Comparison of ENCODE assay signal across 8 cellular contexts in the genomic region with DNA sequence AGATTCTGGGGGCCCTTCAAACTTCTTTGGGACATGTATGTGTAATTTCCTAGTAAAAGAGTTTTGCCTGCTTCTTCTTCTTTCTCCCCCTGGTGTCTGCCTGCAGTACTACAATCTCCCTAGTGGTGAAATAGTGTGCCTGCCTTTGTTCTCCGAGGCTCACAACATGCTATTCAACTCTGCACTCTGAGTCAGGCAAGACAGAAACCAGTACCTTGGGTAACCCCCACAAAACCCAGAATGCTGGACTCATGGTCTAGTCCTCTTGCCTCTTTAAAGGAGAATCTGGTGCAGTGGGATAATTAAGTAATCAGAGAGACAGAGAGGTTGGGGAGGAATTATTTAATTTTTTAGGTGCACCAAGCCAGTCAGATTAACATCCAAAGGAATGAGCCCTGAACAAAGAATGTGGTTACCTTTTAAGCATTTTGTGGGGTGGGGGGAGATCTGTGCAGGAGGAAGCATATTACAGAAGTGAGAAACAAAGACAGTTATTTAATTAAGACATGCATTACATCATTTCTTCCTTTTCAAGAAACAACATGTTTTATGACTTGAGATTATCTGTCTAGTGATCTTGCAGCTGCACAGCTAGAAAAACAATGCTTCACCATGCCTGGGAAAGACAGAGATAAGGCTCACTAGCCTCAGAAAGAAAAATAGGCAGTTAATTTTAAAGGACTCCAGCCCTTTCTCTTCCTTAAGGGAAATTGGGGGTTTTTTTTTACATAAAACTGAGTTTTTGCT. TPM values are rescaled to one million over a fixed set of nuclear protein-coding genes. Genes with fewer than 3 reads are reported as not detected.
DNase-seq lines count a peak whose midpoint lies in the region; TF ChIP-seq lines count a peak whose summit lies in the region.

No MANE protein-coding gene starts in this region.

- peak; percentile 71 to 77 for TF ChIP-seq RAD21 in liver (IDR thresholded peaks at IDR 0.05)

- WGBS in liver = 9% methylated on average over 1 of the region's 1 CpG

- CTCF ChIA-PET in HEK293 (lab: Yijun Ruan, JAX) = interaction anchor here (0.6 to 2.4 kb wide), 8 partner anchors 9 to 1241 kb away, joined by 3 to 16 read pairs (median 3); a partner anchor contains a TSS

- DNase-seq in DMS 273 (lab: John Stamatoyannopoulos, UW; ENCODE audit: unreplicated experiment) (peak; percentile 63), DMS 273 treated with DMSO at 0.1 percent for 48 hours (lab: John Stamatoyannopoulos, UW) (no peak), NAMALWA (ENCODE audit: low spot score) (peak; percentile 81), cardiac fibroblast (ENCODE audit: low read depth in 2 of 2) (peak; percentile 67 to 68)
- peak; percentile 5 to 12 for DNase-seq in stimulated activated CD8-positive, alpha-beta memory T cell treated with anti-CD3 and anti-CD28 coated beads, Interleukin-2, amount 100 ng/mL, for 1 hour (ENCODE audit: low read depth in 2 of 2)

- H3K9me3 ChIP-seq in HEK293 (ENCODE audit: control insufficient read depth, insufficient read depth, low read depth, low read length) (no peaks in the 10 kb centered on the region), liver (ENCODE audit: control insufficient read depth in 4 of 4, low read length in 3 of 4) (no peaks in the 10 kb centered on the region)

- no peak for TF ChIP-seq CTCF in HEK293 (tag by site-specific recombination; IDR thresholded peaks at IDR 0.05)
- peak; percentile 73 for TF ChIP-seq CTCF in VCaP (conservative IDR thresholded peaks at IDR 0.05)
- peak; percentile 94 for TF ChIP-seq CTCF in cardiac fibroblast (IDR thresholded peaks at IDR 0.05; ENCODE audit: low read depth, low read length)
- peak; percentile 97 for TF ChIP-seq CTCF in liver (IDR thresholded peaks at IDR 0.05; ENCODE audit: low read depth, low read length, missing input control)

- POLR2A ChIA-PET in HEK293 (lab: Yijun Ruan, JAX) = no interaction called here

- H3K27ac ChIP-seq in HEK293 (ENCODE audit: extremely low read depth, low read depth, low read length) = peak overlapping the region; percentile 56; the same call in 1 of the 2 replicates
- no peak overlapping the region for H3K27ac ChIP-seq in VCaP
- H3K27ac ChIP-seq in liver (ENCODE audit: low read depth in 1 of 2, low read length in 2 of 2) = no peak overlapping the region

- H3K27me3 ChIP-seq in liver (ENCODE audit: control insufficient read depth in 4 of 4, insufficient read depth in 4 of 4, low read length in 3 of 4) = peaks cover 0 to 3% (median 0%) of the 10 kb centered on the region in 4 donors

- H3K4me3 ChIP-seq in HEK293 (ENCODE audit: low read depth, low read length) = no peak overlapping the region
- no peak overlapping the region for H3K4me3 ChIP-seq in cardiac fibroblast (replicated peaks in 1 of 2; ENCODE audit: low read depth in 2 of 2, low read length in 2 of 2)
- H3K4me3 ChIP-seq in liver (ENCODE audit: low read depth in 1 of 3, low read length in 3 of 3) = no peak overlapping the region

- no peak overlapping the region for H3K9ac ChIP-seq in liver (ENCODE audit: low read depth in 1 of 2, low read length in 2 of 2)

- no peaks in the 10 kb centered on the region for H3K36me3 ChIP-seq in HEK293 (ENCODE audit: control insufficient read depth in 2 of 2, insufficient read depth in 1 of 2, low read length in 2 of 2)
- no peaks in the 10 kb centered on the region for H3K36me3 ChIP-seq in liver (ENCODE audit: control insufficient read depth in 4 of 4, insufficient read depth in 3 of 4, low read depth in 1 of 4, low read length in 3 of 4)

- H3K4me1 ChIP-seq in HEK293 (ENCODE audit: control insufficient read depth, insufficient read depth, low read length) (no peaks in the 10 kb centered on the region), liver (ENCODE audit: control insufficient read depth in 4 of 4, insufficient read depth in 4 of 4, low read length in 3 of 4) (no peaks in the 10 kb centered on the region)

TF ChIP-seq in HEK293, 187 proteins besides CTCF, POLR2A, EP300 and RAD21:
- TF ChIP-seq ZNF335 (tag by site-specific recombination; conservative IDR thresholded peaks at IDR 0.05) (no peak), TRIM28 (IDR thresholded peaks at IDR 0.05; ENCODE audit: borderline replicate concordance, low read length) (peak; percentile 39; the same call in 1 of the 2 replicates), ZNF654 (tag by site-specific recombination; IDR thresholded peaks at IDR 0.05; ENCODE audit: low read depth) (peak; percentile 14; the same call in 1 of the 2 replicates)

TF ChIP-seq in liver, 16 proteins besides CTCF, POLR2A, EP300 and RAD21:
- TF ChIP-seq, protein P1, sequence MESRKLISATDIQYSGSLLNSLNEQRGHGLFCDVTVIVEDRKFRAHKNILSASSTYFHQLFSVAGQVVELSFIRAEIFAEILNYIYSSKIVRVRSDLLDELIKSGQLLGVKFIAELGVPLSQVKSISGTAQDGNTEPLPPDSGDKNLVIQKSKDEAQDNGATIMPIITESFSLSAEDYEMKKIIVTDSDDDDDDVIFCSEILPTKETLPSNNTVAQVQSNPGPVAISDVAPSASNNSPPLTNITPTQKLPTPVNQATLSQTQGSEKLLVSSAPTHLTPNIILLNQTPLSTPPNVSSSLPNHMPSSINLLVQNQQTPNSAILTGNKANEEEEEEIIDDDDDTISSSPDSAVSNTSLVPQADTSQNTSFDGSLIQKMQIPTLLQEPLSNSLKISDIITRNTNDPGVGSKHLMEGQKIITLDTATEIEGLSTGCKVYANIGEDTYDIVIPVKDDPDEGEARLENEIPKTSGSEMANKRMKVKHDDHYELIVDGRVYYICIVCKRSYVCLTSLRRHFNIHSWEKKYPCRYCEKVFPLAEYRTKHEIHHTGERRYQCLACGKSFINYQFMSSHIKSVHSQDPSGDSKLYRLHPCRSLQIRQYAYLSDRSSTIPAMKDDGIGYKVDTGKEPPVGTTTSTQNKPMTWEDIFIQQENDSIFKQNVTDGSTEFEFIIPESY (IDR thresholded peaks at IDR 0.05) = no peak
- no peak for TF ChIP-seq GABPA (IDR thresholded peaks at IDR 0.05 in 1 of 2, conservative IDR thresholded peaks at IDR 0.05 in 1 of 2)
- no peak for TF ChIP-seq NR2F2 (IDR thresholded peaks at IDR 0.05)
- TF ChIP-seq SP1 (IDR thresholded peaks at IDR 0.05) = no peak
- no peak for TF ChIP-seq TAF1 (conservative IDR thresholded peaks at IDR 0.05)
- TF ChIP-seq, protein P2, sequence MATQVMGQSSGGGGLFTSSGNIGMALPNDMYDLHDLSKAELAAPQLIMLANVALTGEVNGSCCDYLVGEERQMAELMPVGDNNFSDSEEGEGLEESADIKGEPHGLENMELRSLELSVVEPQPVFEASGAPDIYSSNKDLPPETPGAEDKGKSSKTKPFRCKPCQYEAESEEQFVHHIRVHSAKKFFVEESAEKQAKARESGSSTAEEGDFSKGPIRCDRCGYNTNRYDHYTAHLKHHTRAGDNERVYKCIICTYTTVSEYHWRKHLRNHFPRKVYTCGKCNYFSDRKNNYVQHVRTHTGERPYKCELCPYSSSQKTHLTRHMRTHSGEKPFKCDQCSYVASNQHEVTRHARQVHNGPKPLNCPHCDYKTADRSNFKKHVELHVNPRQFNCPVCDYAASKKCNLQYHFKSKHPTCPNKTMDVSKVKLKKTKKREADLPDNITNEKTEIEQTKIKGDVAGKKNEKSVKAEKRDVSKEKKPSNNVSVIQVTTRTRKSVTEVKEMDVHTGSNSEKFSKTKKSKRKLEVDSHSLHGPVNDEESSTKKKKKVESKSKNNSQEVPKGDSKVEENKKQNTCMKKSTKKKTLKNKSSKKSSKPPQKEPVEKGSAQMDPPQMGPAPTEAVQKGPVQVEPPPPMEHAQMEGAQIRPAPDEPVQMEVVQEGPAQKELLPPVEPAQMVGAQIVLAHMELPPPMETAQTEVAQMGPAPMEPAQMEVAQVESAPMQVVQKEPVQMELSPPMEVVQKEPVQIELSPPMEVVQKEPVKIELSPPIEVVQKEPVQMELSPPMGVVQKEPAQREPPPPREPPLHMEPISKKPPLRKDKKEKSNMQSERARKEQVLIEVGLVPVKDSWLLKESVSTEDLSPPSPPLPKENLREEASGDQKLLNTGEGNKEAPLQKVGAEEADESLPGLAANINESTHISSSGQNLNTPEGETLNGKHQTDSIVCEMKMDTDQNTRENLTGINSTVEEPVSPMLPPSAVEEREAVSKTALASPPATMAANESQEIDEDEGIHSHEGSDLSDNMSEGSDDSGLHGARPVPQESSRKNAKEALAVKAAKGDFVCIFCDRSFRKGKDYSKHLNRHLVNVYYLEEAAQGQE (IDR thresholded peaks at IDR 0.05) = no peak

RNA-seq across cellular contexts. Expression of a gene that starts 11.0 kb away (rescaled TPM):
- total RNA-seq in liver = 100 to 1,000 TPM in 1 of 2 donors, 10 to 100 TPM in 1; 83.4 to 115 TPM
- 100 to 1,000 TPM in 1 of 2 donors, 10 to 100 TPM in 1; 64.6 to 117 TPM for polyA plus RNA-seq in liver

RNA-seq across cellular contexts. Expression of a gene that starts 49.1 kb away (rescaled TPM):
- 1 to 10 TPM in 1 of 2 donors, under 1 TPM in 1; 0.23 to 2.1 TPM for total RNA-seq in liver
- 1 to 10 TPM in 1 of 2 donors, under 1 TPM in 1; 0.35 to 1.2 TPM for polyA plus RNA-seq in liver
